13 cellular contexts compared by ENCODE assay signal in genomic region chr2:58035352-58035751, GRCh38. TPM values are rescaled to one million over a fixed set of nuclear protein-coding genes. Genes with fewer than 3 reads are reported as not detected.
DNase-seq lines count a peak whose midpoint lies in the region; ATAC-seq and TF ChIP-seq lines count a peak whose summit lies in the region.
"Had no signal": no experiment of that assay in that cellular context is flagged by ENCODE, and none has a peak within 500 bp of the region (broad histone marks: within the 10 kb centered on the region; RNA-seq: fewer than 3 reads in every experiment).

No MANE protein-coding gene starts in this region.

- no peak for TF ChIP-seq EP300 in esophagus muscularis mucosa (IDR thresholded peaks at IDR 0.05)

- no peak for TF ChIP-seq CTCF in esophagus muscularis mucosa (IDR thresholded peaks at IDR 0.05)

- H3K27me3 ChIP-seq in esophagus muscularis mucosa: no peaks in the 10 kb centered on the region

- no peak overlapping the region for H3K4me3 ChIP-seq in esophagus muscularis mucosa

- TF ChIP-seq POLR2A in esophagus muscularis mucosa (IDR thresholded peaks at IDR 0.05; ENCODE audit: low read depth): no peak

- no peaks in the 10 kb centered on the region for H3K4me1 ChIP-seq in esophagus muscularis mucosa

- H3K9me3 ChIP-seq in esophagus muscularis mucosa: no peaks in the 10 kb centered on the region

- WGBS in esophagus muscularis mucosa: 91% methylated on average over 3 of the region's 3 CpGs

- intact Hi-C loops in esophagus muscularis mucosa (cut with DNase I): no loop called here

- DNase-seq in effector CD8-positive, alpha-beta T cell (lab: John Stamatoyannopoulos, UW): no peak
- DNase-seq in esophagus muscularis mucosa (ENCODE audit: extremely low spot score): no peak
- no peak for DNase-seq in NCI-H510A treated with DMSO at 0.1 percent for 48 hours (lab: John Stamatoyannopoulos, UW)
- no peak for DNase-seq in NOMO-1 treated with DMSO at 0.1 percent for 48 hours (lab: John Stamatoyannopoulos, UW; ENCODE audit: unreplicated experiment)
- DNase-seq: activated CD4-positive, alpha-beta memory T cell treated with anti-CD3 and anti-CD28 coated beads for 36 hours; DND-41; IMR-90; islet precursor cell; NCI-H187 had no signal

- peak; percentile 75 for ATAC-seq in GM18502 (IDR thresholded peaks at IDR 0.05; ENCODE audit: poor library complexity, unreplicated experiment)
- ATAC-seq in GM19452 (IDR thresholded peaks at IDR 0.05; ENCODE audit: unreplicated experiment): peak; percentile 65
- peak; percentile 64 for ATAC-seq in HG02840 (IDR thresholded peaks at IDR 0.05; ENCODE audit: low FRiP score, unreplicated experiment)
- ATAC-seq in HG03442 (IDR thresholded peaks at IDR 0.05; ENCODE audit: unreplicated experiment): peak; percentile 77

- H3K36me3 ChIP-seq in esophagus muscularis mucosa: no peaks in the 10 kb centered on the region

- H3K27ac ChIP-seq in esophagus muscularis mucosa (replicated peaks in 1 of 4): no peak overlapping the region

RNA-seq across cellular contexts. Expression of gene VRK2, which starts 11.3 kb away (rescaled TPM):
- total RNA-seq in esophagus muscularis mucosa: 10 to 100 TPM; 25.8 to 31.3 (median 28.7) TPM
